Comparison of ENCODE assay signal across 1 cellular context in genomic region chr7:99557196-99557607, GRCh38.
TF ChIP-seq lines count a peak whose summit lies in the region.

No MANE protein-coding gene starts in this region.

TF ChIP-seq in K562, 482 proteins besides CTCF, POLR2A, EP300 and RAD21 (continues in another document):
- TF ChIP-seq ILF3 (IDR thresholded peaks at IDR 0.05; ENCODE audit: borderline replicate concordance), result no peak
- TF ChIP-seq, protein P1, sequence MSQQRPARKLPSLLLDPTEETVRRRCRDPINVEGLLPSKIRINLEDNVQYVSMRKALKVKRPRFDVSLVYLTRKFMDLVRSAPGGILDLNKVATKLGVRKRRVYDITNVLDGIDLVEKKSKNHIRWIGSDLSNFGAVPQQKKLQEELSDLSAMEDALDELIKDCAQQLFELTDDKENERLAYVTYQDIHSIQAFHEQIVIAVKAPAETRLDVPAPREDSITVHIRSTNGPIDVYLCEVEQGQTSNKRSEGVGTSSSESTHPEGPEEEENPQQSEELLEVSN (IDR thresholded peaks at IDR 0.05; ENCODE audit: borderline replicate concordance in 1 of 2, extremely low read depth in 1 of 2, insufficient read depth in 1 of 2, insufficient read length in 1 of 2, low read depth in 1 of 2, low read length in 1 of 2, poor library complexity in 1 of 2, severe bottlenecking in 1 of 2), result no peak
- TF ChIP-seq PKNOX1 (IDR thresholded peaks at IDR 0.05), result 0 out of 2 replicates have a peak, but pooled peaks have one; percentile 15
- TF ChIP-seq BCLAF1 (IDR thresholded peaks at IDR 0.05; ENCODE audit: borderline replicate concordance in 1 of 2, control insufficient read depth in 1 of 2, low read depth in 2 of 2, low read length in 1 of 2), result no peak
- TF ChIP-seq HMGN3 (IDR thresholded peaks at IDR 0.05; ENCODE audit: borderline replicate concordance, extremely low read depth, insufficient read length, low read depth, low read length), result no peak
- no peak for TF ChIP-seq SRSF3 (IDR thresholded peaks at IDR 0.05; ENCODE audit: insufficient read depth, low read length)
- no peak for TF ChIP-seq TCF7 (IDR thresholded peaks at IDR 0.05; ENCODE audit: borderline replicate concordance)
- no peak for TF ChIP-seq ZNF239 (CRISPR knock-in tag; IDR thresholded peaks at IDR 0.05)
- no peak for TF ChIP-seq NUFIP1 (IDR thresholded peaks at IDR 0.05; ENCODE audit: partially characterized antibody)
- no peak; the same call in 1 of the 2 replicates for TF ChIP-seq ELF1 (tag; IDR thresholded peaks at IDR 0.05)
- peak; percentile 97 for TF ChIP-seq ZNF316 (IDR thresholded peaks at IDR 0.05)
- no peak for TF ChIP-seq L3MBTL2 (IDR thresholded peaks at IDR 0.05)
- peak; percentile 93 for TF ChIP-seq C11orf30 (IDR thresholded peaks at IDR 0.05; ENCODE audit: low read depth)
- TF ChIP-seq, protein P2, sequence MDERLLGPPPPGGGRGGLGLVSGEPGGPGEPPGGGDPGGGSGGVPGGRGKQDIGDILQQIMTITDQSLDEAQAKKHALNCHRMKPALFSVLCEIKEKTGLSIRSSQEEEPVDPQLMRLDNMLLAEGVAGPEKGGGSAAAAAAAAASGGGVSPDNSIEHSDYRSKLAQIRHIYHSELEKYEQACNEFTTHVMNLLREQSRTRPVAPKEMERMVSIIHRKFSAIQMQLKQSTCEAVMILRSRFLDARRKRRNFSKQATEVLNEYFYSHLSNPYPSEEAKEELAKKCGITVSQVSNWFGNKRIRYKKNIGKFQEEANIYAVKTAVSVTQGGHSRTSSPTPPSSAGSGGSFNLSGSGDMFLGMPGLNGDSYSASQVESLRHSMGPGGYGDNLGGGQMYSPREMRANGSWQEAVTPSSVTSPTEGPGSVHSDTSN (CRISPR knock-in tag; IDR thresholded peaks at IDR 0.05; ENCODE audit: low read depth), result no peak
- TF ChIP-seq, protein P2 (tag; conservative IDR thresholded peaks at IDR 0.05; ENCODE audit: low read depth), result peak; percentile 37; the same call in 1 of the 2 replicates
- TF ChIP-seq, protein P3, sequence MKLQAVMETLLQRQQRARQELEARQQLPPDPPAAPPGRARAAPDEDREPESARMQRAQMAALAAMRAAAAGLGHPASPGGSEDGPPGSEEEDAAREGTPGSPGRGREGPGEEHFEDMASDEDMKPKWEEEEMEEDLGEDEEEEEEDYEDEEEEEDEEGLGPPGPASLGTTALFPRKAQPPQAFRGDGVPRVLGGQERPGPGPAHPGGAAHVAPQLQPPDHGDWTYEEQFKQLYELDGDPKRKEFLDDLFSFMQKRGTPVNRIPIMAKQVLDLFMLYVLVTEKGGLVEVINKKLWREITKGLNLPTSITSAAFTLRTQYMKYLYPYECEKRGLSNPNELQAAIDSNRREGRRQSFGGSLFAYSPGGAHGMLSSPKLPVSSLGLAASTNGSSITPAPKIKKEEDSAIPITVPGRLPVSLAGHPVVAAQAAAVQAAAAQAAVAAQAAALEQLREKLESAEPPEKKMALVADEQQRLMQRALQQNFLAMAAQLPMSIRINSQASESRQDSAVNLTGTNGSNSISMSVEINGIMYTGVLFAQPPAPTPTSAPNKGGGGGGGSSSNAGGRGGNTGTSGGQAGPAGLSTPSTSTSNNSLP (IDR thresholded peaks at IDR 0.05; ENCODE audit: borderline replicate concordance, low read depth, low read length), result no peak
- no peak for TF ChIP-seq TRIM24 (IDR thresholded peaks at IDR 0.05)
- TF ChIP-seq KLF1 (tag; IDR thresholded peaks at IDR 0.05), result no peak
- TF ChIP-seq SIN3A (IDR thresholded peaks at IDR 0.05; ENCODE audit: borderline replicate concordance in 2 of 2, control insufficient read depth in 1 of 2, low read depth in 2 of 2, low read length in 2 of 2), result peak in 1 of 2 experiments; percentile 88; a peak in 2 of 4 replicates
- no peak for TF ChIP-seq HNRNPL (IDR thresholded peaks at IDR 0.05; ENCODE audit: low read depth, low read length)
- TF ChIP-seq, protein P4, sequence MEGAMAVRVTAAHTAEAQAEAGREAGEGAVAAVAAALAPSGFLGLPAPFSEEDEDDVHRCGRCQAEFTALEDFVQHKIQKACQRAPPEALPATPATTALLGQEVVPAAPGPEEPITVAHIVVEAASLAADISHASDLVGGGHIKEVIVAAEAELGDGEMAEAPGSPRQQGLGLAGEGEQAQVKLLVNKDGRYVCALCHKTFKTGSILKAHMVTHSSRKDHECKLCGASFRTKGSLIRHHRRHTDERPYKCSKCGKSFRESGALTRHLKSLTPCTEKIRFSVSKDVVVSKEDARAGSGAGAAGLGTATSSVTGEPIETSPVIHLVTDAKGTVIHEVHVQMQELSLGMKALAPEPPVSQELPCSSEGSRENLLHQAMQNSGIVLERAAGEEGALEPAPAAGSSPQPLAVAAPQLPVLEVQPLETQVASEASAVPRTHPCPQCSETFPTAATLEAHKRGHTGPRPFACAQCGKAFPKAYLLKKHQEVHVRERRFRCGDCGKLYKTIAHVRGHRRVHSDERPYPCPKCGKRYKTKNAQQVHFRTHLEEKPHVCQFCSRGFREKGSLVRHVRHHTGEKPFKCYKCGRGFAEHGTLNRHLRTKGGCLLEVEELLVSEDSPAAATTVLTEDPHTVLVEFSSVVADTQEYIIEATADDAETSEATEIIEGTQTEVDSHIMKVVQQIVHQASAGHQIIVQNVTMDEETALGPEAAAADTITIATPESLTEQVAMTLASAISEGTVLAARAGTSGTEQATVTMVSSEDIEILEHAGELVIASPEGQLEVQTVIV (CRISPR knock-in tag; IDR thresholded peaks at IDR 0.05; ENCODE audit: borderline replicate concordance), result no peak
- TF ChIP-seq MTA2 (IDR thresholded peaks at IDR 0.05; ENCODE audit: low read depth), result no peak
- no peak for TF ChIP-seq GABPB1 (CRISPR knock-in tag; IDR thresholded peaks at IDR 0.05)
- no peak for TF ChIP-seq PHTF2 (CRISPR knock-in tag; IDR thresholded peaks at IDR 0.05)
- peak; percentile 69; the same call in 1 of the 2 replicates for TF ChIP-seq REST (CRISPR knock-in tag; IDR thresholded peaks at IDR 0.05; ENCODE audit: low read depth)
- TF ChIP-seq MAFG (tag; conservative IDR thresholded peaks at IDR 0.05), result peak; percentile 87
- TF ChIP-seq ZNF165 (CRISPR knock-in tag; IDR thresholded peaks at IDR 0.05; ENCODE audit: borderline replicate concordance), result no peak
- no peak for TF ChIP-seq KDM2B (CRISPR knock-in tag; IDR thresholded peaks at IDR 0.05)
- no peak for TF ChIP-seq POLR2G (IDR thresholded peaks at IDR 0.05; ENCODE audit: low read depth, low read length)
- peak; percentile 49 for TF ChIP-seq MEIS2 (IDR thresholded peaks at IDR 0.05; ENCODE audit: partially characterized antibody)
- TF ChIP-seq ZNF282 (CRISPR knock-in tag; IDR thresholded peaks at IDR 0.05), result no peak
- TF ChIP-seq, protein P5, sequence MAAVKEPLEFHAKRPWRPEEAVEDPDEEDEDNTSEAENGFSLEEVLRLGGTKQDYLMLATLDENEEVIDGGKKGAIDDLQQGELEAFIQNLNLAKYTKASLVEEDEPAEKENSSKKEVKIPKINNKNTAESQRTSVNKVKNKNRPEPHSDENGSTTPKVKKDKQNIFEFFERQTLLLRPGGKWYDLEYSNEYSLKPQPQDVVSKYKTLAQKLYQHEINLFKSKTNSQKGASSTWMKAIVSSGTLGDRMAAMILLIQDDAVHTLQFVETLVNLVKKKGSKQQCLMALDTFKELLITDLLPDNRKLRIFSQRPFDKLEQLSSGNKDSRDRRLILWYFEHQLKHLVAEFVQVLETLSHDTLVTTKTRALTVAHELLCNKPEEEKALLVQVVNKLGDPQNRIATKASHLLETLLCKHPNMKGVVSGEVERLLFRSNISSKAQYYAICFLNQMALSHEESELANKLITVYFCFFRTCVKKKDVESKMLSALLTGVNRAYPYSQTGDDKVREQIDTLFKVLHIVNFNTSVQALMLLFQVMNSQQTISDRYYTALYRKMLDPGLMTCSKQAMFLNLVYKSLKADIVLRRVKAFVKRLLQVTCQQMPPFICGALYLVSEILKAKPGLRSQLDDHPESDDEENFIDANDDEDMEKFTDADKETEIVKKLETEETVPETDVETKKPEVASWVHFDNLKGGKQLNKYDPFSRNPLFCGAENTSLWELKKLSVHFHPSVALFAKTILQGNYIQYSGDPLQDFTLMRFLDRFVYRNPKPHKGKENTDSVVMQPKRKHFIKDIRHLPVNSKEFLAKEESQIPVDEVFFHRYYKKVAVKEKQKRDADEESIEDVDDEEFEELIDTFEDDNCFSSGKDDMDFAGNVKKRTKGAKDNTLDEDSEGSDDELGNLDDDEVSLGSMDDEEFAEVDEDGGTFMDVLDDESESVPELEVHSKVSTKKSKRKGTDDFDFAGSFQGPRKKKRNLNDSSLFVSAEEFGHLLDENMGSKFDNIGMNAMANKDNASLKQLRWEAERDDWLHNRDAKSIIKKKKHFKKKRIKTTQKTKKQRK (IDR thresholded peaks at IDR 0.05; ENCODE audit: borderline replicate concordance, low read depth, low read length), result no peak
- no peak for TF ChIP-seq JUNB (CRISPR knock-in tag; conservative IDR thresholded peaks at IDR 0.05)
- TF ChIP-seq HDAC8 (tag; IDR thresholded peaks at IDR 0.05), result no peak
- TF ChIP-seq, protein P6, sequence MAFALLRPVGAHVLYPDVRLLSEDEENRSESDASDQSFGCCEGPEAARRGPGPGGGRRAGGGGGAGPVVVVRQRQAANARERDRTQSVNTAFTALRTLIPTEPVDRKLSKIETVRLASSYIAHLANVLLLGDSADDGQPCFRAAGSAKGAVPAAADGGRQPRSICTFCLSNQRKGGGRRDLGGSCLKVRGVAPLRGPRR (CRISPR knock-in tag; IDR thresholded peaks at IDR 0.05), result no peak
- TF ChIP-seq CREBBP (IDR thresholded peaks at IDR 0.05; ENCODE audit: low read depth, low read length), result no peak
- no peak for TF ChIP-seq CEBPB (tag; IDR thresholded peaks at IDR 0.05)
- TF ChIP-seq FOXA3 (CRISPR knock-in tag; conservative IDR thresholded peaks at IDR 0.05 in 1 of 2, IDR thresholded peaks at IDR 0.05 in 1 of 2), result no peak
- no peak for TF ChIP-seq CBFA2T3 (IDR thresholded peaks at IDR 0.05)
- TF ChIP-seq NCOA1 (IDR thresholded peaks at IDR 0.05; ENCODE audit: low read depth), result no peak
- no peak for TF ChIP-seq U2AF1 (optimal IDR thresholded peaks at IDR 0.05; ENCODE audit: low read depth, low read length)
- peak; percentile 91 for TF ChIP-seq MAFK (IDR thresholded peaks at IDR 0.05; ENCODE audit: low read length)
- TF ChIP-seq RBBP5 (IDR thresholded peaks at IDR 0.05; ENCODE audit: borderline replicate concordance, insufficient read depth, low read length, poor library complexity, severe bottlenecking), result no peak
